Comparison of ENCODE assay signal across 9 cellular contexts in the genomic region with DNA sequence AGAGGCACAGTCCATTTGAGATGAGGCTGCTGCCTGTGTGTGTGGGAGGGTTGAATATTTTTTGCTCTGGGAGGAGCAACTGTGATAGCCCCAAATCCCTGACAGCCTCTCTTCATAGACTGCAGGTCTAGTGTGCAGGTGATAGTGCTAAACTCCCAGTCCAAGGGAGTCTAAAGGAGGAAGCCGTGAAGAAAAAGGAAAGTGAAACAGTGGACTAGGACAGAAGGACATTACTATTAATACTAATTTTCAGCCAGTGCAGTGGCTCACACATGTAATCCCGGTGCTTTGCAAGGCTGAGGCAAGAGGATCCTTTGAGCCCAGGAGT.
DNase-seq lines count a peak whose midpoint lies in the region; ATAC-seq, FAIRE-seq and TF ChIP-seq lines count a peak whose summit lies in the region.
"Had no signal": no experiment of that assay in that cellular context is flagged by ENCODE, and none has a peak within 500 bp of the region (broad histone marks: within the 10 kb centered on the region; RNA-seq: fewer than 3 reads in every experiment).

No MANE protein-coding gene starts in this region.

- no CpG with 5 or more reads among the region's 2 CpGs for WGBS in IMR-90 (ENCODE audit: extremely low coverage in 2 of 2, insufficient read length in 1 of 2), 2 experiments

- TF ChIP-seq CTCF in IMR-90 (conservative IDR thresholded peaks at IDR 0.05; ENCODE audit: low read depth, low read length) (no peak), endothelial cell of umbilical vein (IDR thresholded peaks at IDR 0.05; ENCODE audit: extremely low read depth in 1 of 2, insufficient read depth in 1 of 2, low read depth in 1 of 2, low read length in 2 of 2) (no peak), GM13976 (IDR thresholded peaks at IDR 0.05; ENCODE audit: borderline replicate concordance, control extremely low read depth, extremely low read depth, insufficient read depth, missing control alignments) (no peak)

- no peak overlapping the region for H2BK120ac ChIP-seq in IMR-90 (ENCODE audit: low read depth, low read length)

- TF ChIP-seq RAD21 in IMR-90 (IDR thresholded peaks at IDR 0.05; ENCODE audit: low read length) = no peak

- in situ Hi-C loops in IMR-90 (cut with MboI; ENCODE audit: low sequenced_read_pairs) (no loop called here), GM13976 (cut with MboI; ENCODE audit: low sequenced_read_pairs, unreplicated experiment) (no loop called here)

- no peak overlapping the region for H4K91ac ChIP-seq in IMR-90 (ENCODE audit: insufficient read depth, low read depth, low read length)

- H2AK9ac ChIP-seq in IMR-90 (replicated peaks; ENCODE audit: low read depth, low read length, poor library complexity) = no peak overlapping the region

- H2AFZ ChIP-seq in IMR-90 (replicated peaks; ENCODE audit: low read length, poor library complexity) (no peak overlapping the region), endothelial cell of umbilical vein (ENCODE audit: low read depth, low read length) (peak overlapping the region; percentile 29)

- no peak overlapping the region for H3K9ac ChIP-seq in IMR-90 (ENCODE audit: low read depth, low read length)
- H3K9ac ChIP-seq in endothelial cell of umbilical vein (replicated peaks; ENCODE audit: extremely low read depth, insufficient read depth, low read length) = no peak overlapping the region
- H3K9ac ChIP-seq in skeletal muscle satellite cell (ENCODE audit: low read depth, low read length) = peak overlapping the region; percentile 46

- H4K20me1 ChIP-seq in IMR-90 (ENCODE audit: insufficient read depth, low read length) (no peaks in the 10 kb centered on the region), endothelial cell of umbilical vein (replicated peaks; ENCODE audit: control insufficient read depth, extremely low read depth, insufficient read depth, low read length) (no peaks in the 10 kb centered on the region)

- H3K27ac ChIP-seq in IMR-90 (ENCODE audit: insufficient read depth, low read length) (no peak overlapping the region), endothelial cell of umbilical vein (ENCODE audit: insufficient read depth, low read depth, low read length) (peak overlapping the region; percentile 19)

- CTCF ChIA-PET in IMR-90 (lab: Yijun Ruan, JAX) (no interaction called here), endothelial cell of umbilical vein (lab: Charles Lee) (interaction anchor here (1.1 to 2.0 kb wide), 2 partner anchors 11 to 62 kb away, joined by 3 to 6 read pairs; no protein-coding TSS in a partner anchor)

- H2BK5ac ChIP-seq in IMR-90 (ENCODE audit: low read depth, low read length, poor library complexity, severe bottlenecking) = no peak overlapping the region

- H3K4me3 ChIP-seq in IMR-90 (ENCODE audit: insufficient read depth, low read depth, low read length) (no peak overlapping the region), endothelial cell of umbilical vein (replicated peaks in 1 of 3; ENCODE audit: insufficient read depth in 1 of 3, low read depth in 1 of 3, low read length in 3 of 3) (peak overlapping the region in 2 of 3 experiments; percentile 2 to 34), skeletal muscle satellite cell (ENCODE audit: low read length) (peak overlapping the region; percentile 50)

- no peak overlapping the region for H3K14ac ChIP-seq in IMR-90 (replicated peaks; ENCODE audit: low read depth, low read length)

- no peak overlapping the region for H2AK5ac ChIP-seq in IMR-90 (ENCODE audit: low read depth, low read length)

- DNase-seq in IMR-90 (no peak), endothelial cell of umbilical vein (ENCODE audit: low read depth, low spot score) (peak; percentile 21), GM13976 (ENCODE audit: low spot score) (no peak), DMS79 (lab: John Stamatoyannopoulos, UW) (no peak), SKM-1 treated with dmso at 0.1 percent for 144 hours (lab: John Stamatoyannopoulos, UW; ENCODE audit: unreplicated experiment) (no peak)
- DNase-seq in activated CD8-positive, alpha-beta memory T cell treated with anti-CD3 and anti-CD28 coated beads, Interleukin-2, amount 50 U/mL, for 4 hours = no peak
- DNase-seq: activated CD8-positive, alpha-beta memory T cell treated with anti-CD3 and anti-CD28 coated beads, Interleukin-2, amount 10 ng/mL, durations not matched to agents 7 days and 5 days had no signal

- ATAC-seq in GM19043 (IDR thresholded peaks at IDR 0.05; ENCODE audit: low read depth, unreplicated experiment) (peak; percentile 58), IMR-90 (ENCODE audit: low read depth) (no peak)
- ATAC-seq: activated CD8-positive, alpha-beta memory T cell treated with anti-CD3 and anti-CD28 coated beads, Interleukin-2, amount 10 ng/mL, durations not matched to agents 7 days and 5 days had no signal

- H3K56ac ChIP-seq in IMR-90 (ENCODE audit: extremely low read depth, insufficient read depth, low read length) = no peak overlapping the region

- H3K4me2 ChIP-seq in IMR-90 (ENCODE audit: low read depth, low read length) (peak overlapping the region; percentile 58), endothelial cell of umbilical vein (ENCODE audit: insufficient read depth, low read length) (peak overlapping the region; percentile 68), skeletal muscle satellite cell (ENCODE audit: low read length) (peak overlapping the region; percentile 72)

- no peaks in the 10 kb centered on the region for H3K79me2 ChIP-seq in endothelial cell of umbilical vein (ENCODE audit: control insufficient read depth, insufficient read depth, low read length)

- no peak overlapping the region for H3K4ac ChIP-seq in IMR-90 (ENCODE audit: low read depth, low read length)

- FAIRE-seq in endothelial cell of umbilical vein (lab: Jason Lieb, UNC) = peak; percentile 4

- H4K8ac ChIP-seq in IMR-90 (ENCODE audit: low read depth in 2 of 2, low read length in 2 of 2) = no peak overlapping the region

- H3K27me3 ChIP-seq in IMR-90 (ENCODE audit: control insufficient read depth, insufficient read depth, low read length) (no peaks in the 10 kb centered on the region), endothelial cell of umbilical vein (ENCODE audit: control insufficient read depth in 2 of 2, insufficient read depth in 2 of 2, low read length in 2 of 2) (no peaks in the 10 kb centered on the region), skeletal muscle satellite cell (ENCODE audit: control insufficient read depth, insufficient read depth, low read length) (no peaks in the 10 kb centered on the region)

- H3K23ac ChIP-seq in IMR-90 (ENCODE audit: low read depth, low read length) = no peak overlapping the region

- H2BK15ac ChIP-seq in IMR-90 (ENCODE audit: low read depth, low read length) = no peak overlapping the region

- no peak overlapping the region for H4K5ac ChIP-seq in IMR-90 (ENCODE audit: low read depth, low read length)

- H3K9me1 ChIP-seq in IMR-90 (ENCODE audit: insufficient read depth, low read length) (no peaks in the 10 kb centered on the region), endothelial cell of umbilical vein (replicated peaks; ENCODE audit: control insufficient read depth, extremely low read depth, insufficient read depth, low read length) (peaks cover 2% of the 10 kb centered on the region)

- BruUV-seq in IMR-90 (replicated peaks; lab: Mats Ljungman, UMichigan) (no TSS peak), endothelial cell of umbilical vein (replicated peaks; lab: Mats Ljungman, UMichigan) (no TSS peak)

- POLR2A ChIA-PET in IMR-90 (lab: Charles Lee; ENCODE audit: unreplicated experiment) (no interaction called here), endothelial cell of umbilical vein (lab: Charles Lee) (no interaction called here)

- H3K4me1 ChIP-seq in IMR-90 (ENCODE audit: control insufficient read depth, insufficient read depth, low read length) = no peaks in the 10 kb centered on the region
- peaks cover 24% of the 10 kb centered on the region for H3K4me1 ChIP-seq in endothelial cell of umbilical vein (ENCODE audit: control insufficient read depth, extremely low read depth, insufficient read depth, low read length)
- H3K4me1 ChIP-seq in skeletal muscle satellite cell (ENCODE audit: control insufficient read depth, insufficient read depth, low read length) = peaks cover 22% of the 10 kb centered on the region

- intact Hi-C loops in IMR-90 (cut with micrococcal nuclease) = no loop called here
- intact Hi-C loops in endothelial cell of umbilical vein (cut with micrococcal nuclease) = loop anchor here (5.0 kb wide), 1 partner anchor 49 kb away; no protein-coding TSS in a partner anchor

- H3K18ac ChIP-seq in IMR-90 (ENCODE audit: low read depth, low read length) = no peak overlapping the region

- H3K9me3 ChIP-seq in IMR-90 (ENCODE audit: control insufficient read depth, insufficient read depth, low read length) (no peaks in the 10 kb centered on the region), endothelial cell of umbilical vein (replicated peaks; ENCODE audit: control insufficient read depth, insufficient read depth, low read length) (no peaks in the 10 kb centered on the region), skeletal muscle satellite cell (replicated peaks; ENCODE audit: low read length) (no peaks in the 10 kb centered on the region)

- dilution Hi-C loops in IMR-90 (cut with HindIII; ENCODE audit: low sequenced_read_pairs, unreplicated experiment) (no loop called here), endothelial cell of umbilical vein (cut with MboI; ENCODE audit: extremely low pct_ligation_motif_present, low sequenced_read_pairs) (no loop called here)

- no peak overlapping the region for H2BK20ac ChIP-seq in IMR-90 (ENCODE audit: low read depth, low read length)

- TF ChIP-seq POLR2A in IMR-90 (IDR thresholded peaks at IDR 0.05; ENCODE audit: low read depth, low read length) (no peak), endothelial cell of umbilical vein (IDR thresholded peaks at IDR 0.05; ENCODE audit: low read depth, low read length) (no peak)

- H3K79me1 ChIP-seq in IMR-90 (ENCODE audit: low read depth in 1 of 2, low read length in 2 of 2) = no peaks in the 10 kb centered on the region

- H3K36me3 ChIP-seq in IMR-90 (ENCODE audit: control insufficient read depth, insufficient read depth, low read length) (no peaks in the 10 kb centered on the region), endothelial cell of umbilical vein (ENCODE audit: control insufficient read depth in 2 of 2, extremely low read depth in 1 of 2, insufficient read depth in 2 of 2, low read length in 2 of 2) (no peaks in the 10 kb centered on the region), skeletal muscle satellite cell (ENCODE audit: insufficient read depth, low read length) (no peaks in the 10 kb centered on the region)

TF ChIP-seq in endothelial cell of umbilical vein, 7 proteins besides CTCF, POLR2A, EP300 and RAD21 (continues in another document):
- no peak for TF ChIP-seq FOS (IDR thresholded peaks at IDR 0.05; ENCODE audit: borderline replicate concordance, insufficient read depth, low read length)
- TF ChIP-seq, protein P1, sequence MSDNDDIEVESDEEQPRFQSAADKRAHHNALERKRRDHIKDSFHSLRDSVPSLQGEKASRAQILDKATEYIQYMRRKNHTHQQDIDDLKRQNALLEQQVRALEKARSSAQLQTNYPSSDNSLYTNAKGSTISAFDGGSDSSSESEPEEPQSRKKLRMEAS (IDR thresholded peaks at IDR 0.05; ENCODE audit: insufficient read depth, insufficient read length) = no peak
- TF ChIP-seq EZH2 (IDR thresholded peaks at IDR 0.05; ENCODE audit: borderline replicate concordance, low read depth, low read length, severe bottlenecking) = no peak
- no peak for TF ChIP-seq JUN (IDR thresholded peaks at IDR 0.05; ENCODE audit: borderline replicate concordance, insufficient read depth, insufficient read length, low read depth)
- TF ChIP-seq MYC (IDR thresholded peaks at IDR 0.05; ENCODE audit: low read depth, low read length) = no peak
